13 cellular contexts compared by ENCODE assay signal in genomic region chr1:235930543-235930942, GRCh38.
"Had no signal": no experiment of that assay in that cellular context is flagged by ENCODE, and none has a peak within 500 bp of the region (broad histone marks: within the 10 kb centered on the region; RNA-seq: fewer than 3 reads in every experiment).

No MANE protein-coding gene starts in this region.

- H3K4me3 ChIP-seq: colonic mucosa, heart right ventricle, left ventricle myocardium inferior, right atrium auricular region, skin epidermis, tibial nerve had no signal

- H3K9me3 ChIP-seq: colonic mucosa, heart right ventricle, left ventricle myocardium inferior, right atrium auricular region, tibial nerve had no signal

- H3K27me3 Mint-ChIP-seq: activated CD4-positive, alpha-beta memory T cell treated with anti-CD3 and anti-CD28 coated beads for 36 hours; activated naive CD8-positive, alpha-beta T cell treated with anti-CD3 and anti-CD28 coated beads, Interleukin-2, amount 50 U/mL, for 24 hours; T-cell had no signal

- H3K9me3 Mint-ChIP-seq: activated CD4-positive, alpha-beta memory T cell treated with anti-CD3 and anti-CD28 coated beads for 36 hours; activated naive CD8-positive, alpha-beta T cell treated with anti-CD3 and anti-CD28 coated beads, Interleukin-2, amount 50 U/mL, for 24 hours; T-cell had no signal

- H3K36me3 ChIP-seq: colonic mucosa, heart right ventricle, left ventricle myocardium inferior, right atrium auricular region, tibial nerve had no signal

- H3K4me1 ChIP-seq: colonic mucosa, right atrium auricular region had no signal

- H3K27ac ChIP-seq: colonic mucosa, heart right ventricle, left ventricle myocardium inferior, right atrium auricular region, tibial nerve, VCaP had no signal

- ATAC-seq: activated naive CD8-positive, alpha-beta T cell treated with anti-CD3 and anti-CD28 coated beads, Interleukin-2, amount 50 U/mL, for 24 hours; heart right ventricle; T-cell had no signal

- H3K4me3 Mint-ChIP-seq: activated CD4-positive, alpha-beta memory T cell treated with anti-CD3 and anti-CD28 coated beads for 36 hours; activated naive CD8-positive, alpha-beta T cell treated with anti-CD3 and anti-CD28 coated beads, Interleukin-2, amount 50 U/mL, for 24 hours; T-cell had no signal

- H3K36me3 Mint-ChIP-seq: activated CD4-positive, alpha-beta memory T cell treated with anti-CD3 and anti-CD28 coated beads for 36 hours; T-cell had no signal

- DNase-seq: activated CD4-positive, alpha-beta memory T cell treated with anti-CD3 and anti-CD28 coated beads for 36 hours; activated naive CD8-positive, alpha-beta T cell treated with anti-CD3 and anti-CD28 coated beads, Interleukin-2, amount 50 U/mL, for 24 hours; colonic mucosa; effector CD4-positive, alpha-beta T cell; heart right ventricle; left ventricle myocardium inferior; midbrain; stimulated activated CD4-positive, alpha-beta T cell treated with anti-CD3 and anti-CD28 coated beads, Interleukin-4, amount 100 ng/mL, for 4 hours; T-cell had no signal

- H3K27ac Mint-ChIP-seq: activated CD4-positive, alpha-beta memory T cell treated with anti-CD3 and anti-CD28 coated beads for 36 hours; activated naive CD8-positive, alpha-beta T cell treated with anti-CD3 and anti-CD28 coated beads, Interleukin-2, amount 50 U/mL, for 24 hours had no signal

- H3K27me3 ChIP-seq: colonic mucosa, heart right ventricle, right atrium auricular region, tibial nerve had no signal
